ENCODE assay signal across 19 cellular contexts in genomic region chr1:75964760-75965408, GRCh38. TPM values are rescaled to one million over a fixed set of nuclear protein-coding genes. Genes with fewer than 3 reads are reported as not detected.
"Had no signal": no experiment of that assay in that cellular context is flagged by ENCODE, and none has a peak within 500 bp of the region (broad histone marks: within the 10 kb centered on the region; RNA-seq: fewer than 3 reads in every experiment).

No MANE protein-coding gene starts in this region.

- H3K27ac Mint-ChIP-seq: activated CD4-positive, alpha-beta T cell treated with anti-CD3 and anti-CD28 coated beads, Interleukin-2, amount 10 ng/mL, durations not matched to agents 7 days and 5 days; activated naive CD8-positive, alpha-beta T cell treated with anti-CD3 and anti-CD28 coated beads for 36 hours; effector memory CD8-positive, alpha-beta T cell; natural killer cell; progenitor cell of endocrine pancreas; T-helper 2 cell treated with Interferon-gamma antibody and Interleukin-4, amounts not matched to agents 5 μg/mL and 100 μg/mL, for 36 hours had no signal

- H3K4me3 Mint-ChIP-seq: activated CD4-positive, alpha-beta T cell treated with anti-CD3 and anti-CD28 coated beads, Interleukin-2, amount 10 ng/mL, durations not matched to agents 7 days and 5 days; activated naive CD8-positive, alpha-beta T cell treated with anti-CD3 and anti-CD28 coated beads for 36 hours; effector memory CD8-positive, alpha-beta T cell; natural killer cell; T-helper 2 cell treated with Interferon-gamma antibody and Interleukin-4, amounts not matched to agents 5 μg/mL and 100 μg/mL, for 36 hours had no signal

- ATAC-seq: effector memory CD8-positive, alpha-beta T cell; left lung; natural killer cell had no signal

- H3K27me3 Mint-ChIP-seq: activated naive CD8-positive, alpha-beta T cell treated with anti-CD3 and anti-CD28 coated beads for 36 hours; progenitor cell of endocrine pancreas had no signal

- H3K9me3 Mint-ChIP-seq: activated CD4-positive, alpha-beta T cell treated with anti-CD3 and anti-CD28 coated beads, Interleukin-2, amount 10 ng/mL, durations not matched to agents 7 days and 5 days; activated naive CD8-positive, alpha-beta T cell treated with anti-CD3 and anti-CD28 coated beads for 36 hours; effector memory CD8-positive, alpha-beta T cell; T-helper 2 cell treated with Interferon-gamma antibody and Interleukin-4, amounts not matched to agents 5 μg/mL and 100 μg/mL, for 36 hours had no signal

- H3K4me1 ChIP-seq: left lung, right atrium auricular region had no signal

- H3K36me3 Mint-ChIP-seq: activated naive CD8-positive, alpha-beta T cell treated with anti-CD3 and anti-CD28 coated beads for 36 hours; natural killer cell had no signal

- H3K4me1 Mint-ChIP-seq: activated CD4-positive, alpha-beta T cell treated with anti-CD3 and anti-CD28 coated beads, Interleukin-2, amount 10 ng/mL, durations not matched to agents 7 days and 5 days; activated naive CD8-positive, alpha-beta T cell treated with anti-CD3 and anti-CD28 coated beads for 36 hours; natural killer cell had no signal

- DNase-seq: activated CD4-positive, alpha-beta T cell treated with anti-CD3 and anti-CD28 coated beads, Interleukin-2, amount 10 ng/mL, durations not matched to agents 7 days and 5 days; activated CD4-positive, CD25-positive, alpha-beta regulatory T cell; activated CD8-positive, alpha-beta memory T cell treated with anti-CD3 and anti-CD28 coated beads for 24 hours; activated naive CD8-positive, alpha-beta T cell treated with anti-CD3 and anti-CD28 coated beads for 36 hours; cerebellar nuclear complex; dermis blood vessel endothelial cell; effector memory CD8-positive, alpha-beta T cell; erythroblast; hippocampal formation; kidney; left lung; natural killer cell had no signal

- H3K4me3 ChIP-seq: left lung, right atrium auricular region, thoracic aorta had no signal

- H3K27me3 ChIP-seq: left lung, right atrium auricular region had no signal

- H3K36me3 ChIP-seq: left lung, right atrium auricular region, thoracic aorta had no signal

- FAIRE-seq: kidney had no signal

- H3K9me3 ChIP-seq: thoracic aorta had no signal

- H3K27ac ChIP-seq: left lung, right atrium auricular region, thoracic aorta had no signal

RNA-seq across cellular contexts. Expression of gene ASB17, which starts 32.7 kb away (rescaled TPM):
- total RNA-seq: activated CD4-positive, alpha-beta T cell treated with anti-CD3 and anti-CD28 coated beads, Interleukin-2, amount 10 ng/mL, durations not matched to agents 7 days and 5 days; activated naive CD8-positive, alpha-beta T cell treated with anti-CD3 and anti-CD28 coated beads for 36 hours; dermis blood vessel endothelial cell; kidney; left lung; mammary epithelial cell; mucosa of gallbladder; natural killer cell; progenitor cell of endocrine pancreas; right atrium auricular region; thoracic aorta; ureter had no signal
- polyA plus RNA-seq: mammary epithelial cell had no signal
